ENCODE assay signal across 2 cellular contexts in genomic region chr20:34355427-34355826, GRCh38.
TF ChIP-seq lines count a peak whose summit lies in the region.

No MANE protein-coding gene starts in this region.

TF ChIP-seq in A549, 52 proteins besides CTCF, POLR2A, EP300 and RAD21 (continued from another document):
- TF ChIP-seq USF2 (IDR thresholded peaks at IDR 0.05) (no peak), MAX (IDR thresholded peaks at IDR 0.05) (no peak), RARB (CRISPR knock-in tag; IDR thresholded peaks at IDR 0.05) (no peak), ZNF302 (CRISPR knock-in tag; IDR thresholded peaks at IDR 0.05) (no peak), HOXB13 (CRISPR knock-in tag; IDR thresholded peaks at IDR 0.05; ENCODE audit: low read depth) (no peak)

TF ChIP-seq in HCT116, 20 proteins besides CTCF, POLR2A, EP300 and RAD21 (continued from another document):
- no peak for TF ChIP-seq ZBTB33 (IDR thresholded peaks at IDR 0.05; ENCODE audit: extremely low read depth, insufficient replicate concordance, low read length)
- no peak for TF ChIP-seq FOSL1 (IDR thresholded peaks at IDR 0.05; ENCODE audit: low read depth)
- no peak for TF ChIP-seq REST (IDR thresholded peaks at IDR 0.05; ENCODE audit: low read depth)
- TF ChIP-seq CEBPB (IDR thresholded peaks at IDR 0.05; ENCODE audit: low read depth), result no peak
- TF ChIP-seq ATF3 (IDR thresholded peaks at IDR 0.05), result no peak
- TF ChIP-seq ZFX (IDR thresholded peaks at IDR 0.05), result no peak
- TF ChIP-seq ELF1 (IDR thresholded peaks at IDR 0.05; ENCODE audit: borderline replicate concordance, low read depth), result no peak
- TF ChIP-seq SP1 (IDR thresholded peaks at IDR 0.05; ENCODE audit: low read depth), result no peak
- no peak for TF ChIP-seq MAX (IDR thresholded peaks at IDR 0.05)
- TF ChIP-seq POLR2AphosphoS5 (IDR thresholded peaks at IDR 0.05; ENCODE audit: low read depth, low read length), result no peak
- no peak for TF ChIP-seq EZH2 (IDR thresholded peaks at IDR 0.05)
- TF ChIP-seq JUND (IDR thresholded peaks at IDR 0.05), result no peak
- no peak for TF ChIP-seq SIN3A (IDR thresholded peaks at IDR 0.05; ENCODE audit: low read depth)
- no peak for TF ChIP-seq SRF (IDR thresholded peaks at IDR 0.05; ENCODE audit: low read depth)
- TF ChIP-seq EGR1 (IDR thresholded peaks at IDR 0.05; ENCODE audit: low read depth), result no peak
- TF ChIP-seq TCF7L2 (IDR thresholded peaks at IDR 0.05; ENCODE audit: borderline replicate concordance, extremely low read depth, insufficient read depth, insufficient read length), result no peak
